ENCODE assay signal across 8 cellular contexts in genomic region chr9:116154976-116155699, GRCh38. TPM values are rescaled to one million over a fixed set of nuclear protein-coding genes. Genes with fewer than 3 reads are reported as not detected.
DNase-seq lines count a peak whose midpoint lies in the region; ATAC-seq and TF ChIP-seq lines count a peak whose summit lies in the region.

No MANE protein-coding gene starts in this region.

- POLR2A ChIA-PET in activated CD8-positive, alpha-beta T cell treated with anti-CD3 and anti-CD28 coated beads, Interleukin-2, amount 10 ng/mL, durations not matched to agents 7 days and 5 days (lab: Charles Lee) = no interaction called here

- in situ Hi-C loops in astrocyte of the spinal cord (cut with HindIII; ENCODE audit: low sequenced_read_pairs) = no loop called here

- CTCF ChIA-PET in activated CD8-positive, alpha-beta T cell treated with anti-CD3 and anti-CD28 coated beads, Interleukin-2, amount 10 ng/mL, durations not matched to agents 7 days and 5 days (lab: Charles Lee) = no interaction called here

- peaks cover 17% of the 10 kb centered on the region; the same call in 1 of the 2 replicates for H3K4me1 ChIP-seq in iPS-20b (ENCODE audit: insufficient read depth, low read length)
- H3K4me1 ChIP-seq in skeletal muscle tissue (ENCODE audit: control insufficient read depth in 3 of 3, insufficient read depth in 3 of 3, low read length in 3 of 3) = peaks cover 20 to 24% (median 23%) of the 10 kb centered on the region in 3 donors

- H3K27me3 ChIP-seq in H7 (ENCODE audit: control insufficient read depth, insufficient read depth, low read length) (peaks cover 50% of the 10 kb centered on the region), iPS-20b (ENCODE audit: insufficient read depth, low read length) (peaks cover 73% of the 10 kb centered on the region), skeletal muscle tissue (ENCODE audit: control insufficient read depth in 3 of 3, insufficient read depth in 3 of 3, low read length in 3 of 3) (peaks cover 0 to 8% (median 0%) of the 10 kb centered on the region in 3 donors)

- TF ChIP-seq CTCF in astrocyte of the spinal cord (IDR thresholded peaks at IDR 0.05; ENCODE audit: low read depth, low read length) = no peak

- no peak overlapping the region for H3K27ac Mint-ChIP-seq in activated CD8-positive, alpha-beta T cell treated with anti-CD3 and anti-CD28 coated beads, Interleukin-2, amount 10 ng/mL, durations not matched to agents 7 days and 5 days

- ATAC-seq in activated CD8-positive, alpha-beta T cell treated with anti-CD3 and anti-CD28 coated beads, Interleukin-2, amount 10 ng/mL, durations not matched to agents 7 days and 5 days = no peak

- H3K27ac ChIP-seq in iPS-20b (ENCODE audit: low read length) (no peak overlapping the region), skeletal muscle tissue (ENCODE audit: low read depth, low read length) (peak overlapping the region; percentile 42)

- H3K4me3 ChIP-seq in H7 (ENCODE audit: insufficient read depth, low read depth, low read length) (peak overlapping the region; percentile 58), astrocyte of the spinal cord (ENCODE audit: low read depth, low read length) (peak overlapping the region; percentile 48), iPS-20b (ENCODE audit: low read length) (peak overlapping the region; percentile 74), skeletal muscle tissue (ENCODE audit: low read length in 3 of 3) (peak overlapping the region; percentile 53 to 72 (median 67))

- H3K36me3 Mint-ChIP-seq in activated CD8-positive, alpha-beta T cell treated with anti-CD3 and anti-CD28 coated beads, Interleukin-2, amount 10 ng/mL, durations not matched to agents 7 days and 5 days (ENCODE audit: low read depth) = no peaks in the 10 kb centered on the region

- no peaks in the 10 kb centered on the region for H3K36me3 ChIP-seq in H7 (replicated peaks; ENCODE audit: control insufficient read depth, insufficient read depth, low read length)
- H3K36me3 ChIP-seq in iPS-20b (ENCODE audit: insufficient read depth, low read depth, low read length) = no peaks in the 10 kb centered on the region
- no peaks in the 10 kb centered on the region for H3K36me3 ChIP-seq in skeletal muscle tissue (ENCODE audit: control insufficient read depth in 3 of 3, insufficient read depth in 3 of 3, low read length in 3 of 3)

- no peaks in the 10 kb centered on the region for H3K9me3 Mint-ChIP-seq in activated CD8-positive, alpha-beta T cell treated with anti-CD3 and anti-CD28 coated beads, Interleukin-2, amount 10 ng/mL, durations not matched to agents 7 days and 5 days (ENCODE audit: insufficient read depth)

- H3K4me1 Mint-ChIP-seq in activated CD8-positive, alpha-beta T cell treated with anti-CD3 and anti-CD28 coated beads, Interleukin-2, amount 10 ng/mL, durations not matched to agents 7 days and 5 days (ENCODE audit: low read depth) = peaks cover 3% of the 10 kb centered on the region

- no peak overlapping the region for H3K4me3 Mint-ChIP-seq in activated CD8-positive, alpha-beta T cell treated with anti-CD3 and anti-CD28 coated beads, Interleukin-2, amount 10 ng/mL, durations not matched to agents 7 days and 5 days

- peaks cover 65% of the 10 kb centered on the region for H3K27me3 Mint-ChIP-seq in activated CD8-positive, alpha-beta T cell treated with anti-CD3 and anti-CD28 coated beads, Interleukin-2, amount 10 ng/mL, durations not matched to agents 7 days and 5 days (ENCODE audit: low read depth)

- DNase-seq in H7 (peak; percentile 39), astrocyte of the spinal cord (ENCODE audit: low read depth, low spot score) (peak; percentile 72), iPS-NIHi7 (ENCODE audit: extremely low spot score) (no peak), SHP77 treated with DMSO at 0.1 percent for 48 hours (lab: John Stamatoyannopoulos, UW) (no peak), SW 1271 (lab: John Stamatoyannopoulos, UW) (no peak)
- no peak for DNase-seq in activated CD8-positive, alpha-beta T cell treated with anti-CD3 and anti-CD28 coated beads, Interleukin-2, amount 10 ng/mL, durations not matched to agents 7 days and 5 days

- H3K9me3 ChIP-seq in iPS-20b (ENCODE audit: insufficient read depth, low read depth, low read length) (no peaks in the 10 kb centered on the region), skeletal muscle tissue (ENCODE audit: control insufficient read depth in 3 of 3, low read length in 3 of 3) (no peaks in the 10 kb centered on the region)

- H3K9ac ChIP-seq in iPS-20b (ENCODE audit: low read depth, low read length) (no peak overlapping the region; the same call in 1 of the 2 replicates), skeletal muscle tissue (ENCODE audit: low read depth in 1 of 3, low read length in 3 of 3) (peak overlapping the region; percentile 37 to 73 (median 62))

RNA-seq across cellular contexts. Expression of gene PAPPA, which starts 1.5 kb away (rescaled TPM):
- 0.21 and 0.41 TPM in 2 replicates for total RNA-seq in H7 (2014; rRNA removed; shearing (Covaris generic))
- 0.52 TPM for total RNA-seq in skeletal muscle tissue
- not detected for total RNA-seq in activated CD8-positive, alpha-beta T cell treated with anti-CD3 and anti-CD28 coated beads, Interleukin-2, amount 10 ng/mL, durations not matched to agents 7 days and 5 days

Comparison
In these comparisons a context has a peak if more than half of its experiments do, and no peak if none do; other contexts are left out.
1. DNase-seq: peak in H7 (single experiment) and astrocyte of the spinal cord (single experiment); none in iPS-NIHi7 (single experiment), SHP77 treated with DMSO at 0.1 percent for 48 hours (single experiment), activated CD8-positive, alpha-beta T cell treated with anti-CD3 and anti-CD28 coated beads, Interleukin-2, amount 10 ng/mL, durations not matched to agents 7 days and 5 days (single experiment) and SW 1271 (0 of 2).
2. Peak in every context shown above with its lines, with median percentiles within 50 percentile points of each other: H3K4me3 ChIP-seq.